8 cellular contexts compared by ENCODE assay signal in genomic region chr20:50285376-50286173, GRCh38.
DNase-seq lines count a peak whose midpoint lies in the region; ATAC-seq, FAIRE-seq and TF ChIP-seq lines count a peak whose summit lies in the region.

No MANE protein-coding gene starts in this region.

- no peaks in the 10 kb centered on the region for H3K36me3 ChIP-seq in astrocyte (ENCODE audit: insufficient read depth, low read length)
- H3K36me3 ChIP-seq in mesenchymal stem cell (ENCODE audit: control insufficient read depth in 1 of 2, insufficient read depth in 2 of 2, low read depth in 1 of 2, low read length in 2 of 2) = no peaks in the 10 kb centered on the region
- H3K36me3 ChIP-seq in mesendoderm (ENCODE audit: control insufficient read depth, insufficient read depth, low read length) = no peaks in the 10 kb centered on the region

- H2BK5ac ChIP-seq in mesenchymal stem cell (ENCODE audit: low read depth, low read length, poor library complexity, severe bottlenecking) (peak overlapping the region; percentile 22), mesendoderm (ENCODE audit: low read length) (no peak overlapping the region)

- peak overlapping the region; percentile 66 for H3K9ac ChIP-seq in astrocyte (ENCODE audit: low read length)
- H3K9ac ChIP-seq in mesenchymal stem cell (ENCODE audit: low read length) = peak overlapping the region; percentile 90
- no peak overlapping the region for H3K9ac ChIP-seq in mesendoderm (ENCODE audit: low read length)

- H3K27ac Mint-ChIP-seq in astrocyte (ENCODE audit: unreplicated experiment) = peak overlapping the region; percentile 62

- H3K79me1 ChIP-seq in mesenchymal stem cell (replicated peaks; ENCODE audit: low read length, poor library complexity, severe bottlenecking) (no peaks in the 10 kb centered on the region), mesendoderm (ENCODE audit: low read length) (no peaks in the 10 kb centered on the region)

- H3K27ac ChIP-seq in astrocyte (ENCODE audit: low read depth, low read length) = peak overlapping the region; percentile 80
- H3K27ac ChIP-seq in mesenchymal stem cell (ENCODE audit: low read length, poor library complexity, severe bottlenecking) = peak overlapping the region; percentile 90
- H3K27ac ChIP-seq in mesendoderm (ENCODE audit: low read depth, low read length) = no peak overlapping the region

- H2BK15ac ChIP-seq in mesenchymal stem cell (ENCODE audit: low read depth, poor library complexity, severe bottlenecking) (no peak overlapping the region), mesendoderm (replicated peaks; ENCODE audit: low read depth) (no peak overlapping the region)

- H3K4ac ChIP-seq in mesenchymal stem cell (ENCODE audit: low read depth in 1 of 2, low read length in 2 of 2) (peak overlapping the region; percentile 95 to 98), mesendoderm (ENCODE audit: low read depth, low read length) (no peak overlapping the region)

- peak overlapping the region; percentile 92 to 93 for H3K18ac ChIP-seq in mesenchymal stem cell (ENCODE audit: low read depth in 1 of 2, low read length in 2 of 2)
- no peak overlapping the region for H3K18ac ChIP-seq in mesendoderm (ENCODE audit: low read length)

- peaks cover 18% of the 10 kb centered on the region for H3K27me3 Mint-ChIP-seq in astrocyte (ENCODE audit: low read depth, unreplicated experiment)

- H3K27me3 ChIP-seq in astrocyte (ENCODE audit: insufficient read depth, low read length) (no peaks in the 10 kb centered on the region), mesenchymal stem cell (ENCODE audit: control insufficient read depth in 1 of 2, insufficient read depth in 1 of 2, low read length in 2 of 2) (no peaks in the 10 kb centered on the region), mesendoderm (ENCODE audit: insufficient read depth, low read length, poor library complexity) (no peaks in the 10 kb centered on the region)

- H2AFZ ChIP-seq in astrocyte (ENCODE audit: low read depth, low read length) = peak overlapping the region; percentile 53
- peak overlapping the region; percentile 29 for H2AFZ ChIP-seq in mesenchymal stem cell (ENCODE audit: low read depth, low read length)

- no peaks in the 10 kb centered on the region for H3K9me3 ChIP-seq in astrocyte (ENCODE audit: insufficient read depth, low read depth, low read length)
- H3K9me3 ChIP-seq in mesenchymal stem cell (ENCODE audit: control insufficient read depth, low read length) = no peaks in the 10 kb centered on the region

- H3K4me1 Mint-ChIP-seq in astrocyte (ENCODE audit: low read depth, unreplicated experiment) = peaks cover 24% of the 10 kb centered on the region

- TF ChIP-seq CTCF in astrocyte (IDR thresholded peaks at IDR 0.05; ENCODE audit: insufficient read depth, low read depth, low read length) = no peak

- WGBS in mesenchymal stem cell = 15% methylated on average over 14 of the region's 21 CpGs
- no CpG with 5 or more reads among the region's 21 CpGs for WGBS in mesendoderm (ENCODE audit: extremely low coverage, insufficient coverage, low lambda C conversion rate)

- peak; percentile 81 for DNase-seq in GM04503 (ENCODE audit: low read depth)
- peak; percentile 55 for DNase-seq in astrocyte (ENCODE audit: low read depth)
- DNase-seq in mesenchymal stem cell = peak; percentile 94
- DNase-seq in UCSD-AML1 (lab: John Stamatoyannopoulos, UW; ENCODE audit: unreplicated experiment) = no peak
- no peak for DNase-seq in stimulated activated CD4-positive, alpha-beta T cell treated with anti-CD3 and anti-CD28 coated beads, Interleukin-2, amount 100 ng/mL, for 48 hours
- no peak for DNase-seq in left colon
- no peak for DNase-seq in mesendoderm

- peak overlapping the region in 1 of 2 experiments; percentile 33 for H3K14ac ChIP-seq in mesenchymal stem cell (ENCODE audit: low read length in 2 of 2)

- H3K4me2 ChIP-seq in astrocyte (ENCODE audit: low read length) (peak overlapping the region; percentile 63), mesenchymal stem cell (ENCODE audit: low read length, poor library complexity, severe bottlenecking) (no peak overlapping the region), mesendoderm (ENCODE audit: low read length) (no peak overlapping the region)

- H3K4me1 ChIP-seq in astrocyte (ENCODE audit: insufficient read depth, low read length) (peaks cover 36% of the 10 kb centered on the region), mesenchymal stem cell (ENCODE audit: control insufficient read depth, insufficient read depth, low read depth, low read length) (peaks cover 34% of the 10 kb centered on the region), mesendoderm (ENCODE audit: control insufficient read depth, low read depth, low read length) (no peaks in the 10 kb centered on the region)

- H4K8ac ChIP-seq in mesenchymal stem cell (ENCODE audit: low read length) = peak overlapping the region; percentile 99
- no peak overlapping the region for H4K8ac ChIP-seq in mesendoderm (ENCODE audit: low read depth, low read length)

- H3K23ac ChIP-seq in mesenchymal stem cell (ENCODE audit: low read length in 2 of 2) (peak overlapping the region in 1 of 2 experiments; percentile 14), mesendoderm (ENCODE audit: low read length) (no peak overlapping the region)

- H2AK5ac ChIP-seq in mesenchymal stem cell (ENCODE audit: low read length, severe bottlenecking) (peak overlapping the region; percentile 16), mesendoderm (ENCODE audit: low read length) (no peak overlapping the region)

- H3K4me3 ChIP-seq in astrocyte (ENCODE audit: insufficient read depth, low read depth, low read length) (no peak overlapping the region), mesenchymal stem cell (ENCODE audit: insufficient read depth in 1 of 2, low read depth in 1 of 2, low read length in 2 of 2) (peak overlapping the region in 1 of 2 experiments; percentile 7), mesendoderm (ENCODE audit: low read length) (no peak overlapping the region)

- no peak overlapping the region for H4K5ac ChIP-seq in mesendoderm (ENCODE audit: low read length)

- H3K4me3 Mint-ChIP-seq in astrocyte (ENCODE audit: unreplicated experiment) = no peak overlapping the region

- FAIRE-seq in astrocyte (lab: Jason Lieb, UNC) = no peak

- H3K9me3 Mint-ChIP-seq in astrocyte (ENCODE audit: unreplicated experiment) = no peaks in the 10 kb centered on the region

- H4K20me1 ChIP-seq in astrocyte (ENCODE audit: insufficient read depth, low read length) = no peaks in the 10 kb centered on the region

- peak overlapping the region; percentile 96 to 97 for H2BK12ac ChIP-seq in mesenchymal stem cell (ENCODE audit: low read length in 2 of 2)

- H2BK120ac ChIP-seq in mesenchymal stem cell (ENCODE audit: low read depth, low read length) (peak overlapping the region; percentile 99), mesendoderm (ENCODE audit: low read depth, low read length) (no peak overlapping the region)

- H3K56ac ChIP-seq in mesendoderm (ENCODE audit: low read length) = no peak overlapping the region

- H3K79me2 ChIP-seq in astrocyte (ENCODE audit: insufficient read depth, low read length) = no peaks in the 10 kb centered on the region
- H3K79me2 ChIP-seq in mesendoderm (ENCODE audit: control insufficient read depth, insufficient read depth, low read length) = no peaks in the 10 kb centered on the region

- intact Hi-C loops in left colon (cut with DNase I, micrococcal nuclease) = no loop called here

- H4K91ac ChIP-seq in mesenchymal stem cell (ENCODE audit: low read length) = peak overlapping the region; percentile 99

- peaks cover 2% of the 10 kb centered on the region for H3K36me3 Mint-ChIP-seq in astrocyte (ENCODE audit: low read depth, unreplicated experiment)

- ATAC-seq in HG02759 (IDR thresholded peaks at IDR 0.05; ENCODE audit: unreplicated experiment) (peak; percentile 51), left colon (no peak)

Comparison
In these comparisons a context has a peak if more than half of its experiments do, and no peak if none do; other contexts are left out.
1. DNase-seq: peak in GM04503 (single experiment), astrocyte (single experiment) and mesenchymal stem cell (single experiment); none in UCSD-AML1 (single experiment), stimulated activated CD4-positive, alpha-beta T cell treated with anti-CD3 and anti-CD28 coated beads, Interleukin-2, amount 100 ng/mL, for 48 hours (0 of 2), left colon (0 of 2) and mesendoderm (single experiment).